ENCODE assay signal across 5 cellular contexts in genomic region chr2:113521492-113521891, GRCh38. TPM values are rescaled to one million over a fixed set of nuclear protein-coding genes. Genes with fewer than 3 reads are reported as not detected.
"Had no signal": no experiment of that assay in that cellular context is flagged by ENCODE, and none has a peak within 500 bp of the region (broad histone marks: within the 10 kb centered on the region; RNA-seq: fewer than 3 reads in every experiment).

No MANE protein-coding gene starts in this region.

RNA-seq across cellular contexts. Expression of gene FOXD4L1, which starts 23.0 kb away (rescaled TPM):
- total RNA-seq: GM23338, H1, H9, HT-29 had no signal
- polyA plus RNA-seq: GM23338, H1, IgD-negative memory B cell had no signal
